Comparison of ENCODE assay signal across 9 cellular contexts in the genomic region with DNA sequence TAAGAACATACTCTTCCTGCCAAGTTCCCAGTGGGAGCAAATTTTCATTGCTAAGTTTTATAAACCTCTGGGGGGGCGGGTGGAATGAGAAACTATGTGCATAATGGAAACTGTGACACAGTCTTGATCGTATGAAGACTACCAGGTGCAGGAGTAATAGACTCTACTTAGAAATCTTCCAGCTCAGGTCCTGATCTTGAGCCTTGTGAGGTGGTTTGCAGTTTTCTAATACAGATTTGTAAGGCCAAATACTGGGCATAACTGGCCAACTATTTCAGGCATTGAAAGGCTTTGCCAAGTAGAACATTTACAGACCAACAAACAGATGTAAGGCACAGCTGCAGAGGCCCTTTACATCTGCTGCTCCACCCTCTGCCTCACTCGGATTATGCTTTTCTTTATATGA.
DNase-seq lines count a peak whose midpoint lies in the region; ATAC-seq and TF ChIP-seq lines count a peak whose summit lies in the region.
"Had no signal": no experiment of that assay in that cellular context is flagged by ENCODE, and none has a peak within 500 bp of the region (broad histone marks: within the 10 kb centered on the region; RNA-seq: fewer than 3 reads in every experiment).

No MANE protein-coding gene starts in this region.

- H3K27ac Mint-ChIP-seq in stimulated activated memory B cell treated with anti-CD40 and anti-IgM and Interleukin-4, amounts not matched to agents 10 μg/mL and 1 μg/mL and 100 μg/mL, for 72 hours, result peak overlapping the region; percentile 80

- H3K4me1 Mint-ChIP-seq in stimulated activated memory B cell treated with anti-CD40 and anti-IgM and Interleukin-4, amounts not matched to agents 10 μg/mL and 1 μg/mL and 100 μg/mL, for 72 hours, result peaks cover 31% of the 10 kb centered on the region

- peak; percentile 21 for TF ChIP-seq POLR2A in GM19099 (IDR thresholded peaks at IDR 0.05; ENCODE audit: extremely low read depth, insufficient read length, low read depth)

- no peaks in the 10 kb centered on the region for H3K9me3 Mint-ChIP-seq in stimulated activated memory B cell treated with anti-CD40 and anti-IgM and Interleukin-4, amounts not matched to agents 10 μg/mL and 1 μg/mL and 100 μg/mL, for 72 hours

- H3K36me3 Mint-ChIP-seq in stimulated activated memory B cell treated with anti-CD40 and anti-IgM and Interleukin-4, amounts not matched to agents 10 μg/mL and 1 μg/mL and 100 μg/mL, for 72 hours, result peaks cover 18% of the 10 kb centered on the region

- DNase-seq in dedifferentiated amniotic fluid mesenchymal stem cell (ENCODE audit: extremely low spot score) (peak; percentile 65), midbrain (lab: John Stamatoyannopoulos, UW) (no peak), NCI-H2171 treated with DMSO at 0.1 percent for 48 hours (lab: John Stamatoyannopoulos, UW) (no peak)
- no peak for DNase-seq in activated CD4-positive, alpha-beta T cell treated with anti-CD3 and anti-CD28 coated beads, Interleukin-2, amount 50 U/mL, for 1 hour
- no peak for DNase-seq in stimulated activated naive CD8-positive, alpha-beta T cell treated with anti-CD3 and anti-CD28 coated beads, Interleukin-15, Interleukin-2, amounts not matched to agents 100 U/mL and 50 U/mL, for 24 hours
- DNase-seq: activated T-cell treated with anti-CD3 and anti-CD28 coated beads, Interleukin-2, amount 50 U/mL, for 1 hour had no signal

- H3K4me3 Mint-ChIP-seq in stimulated activated memory B cell treated with anti-CD40 and anti-IgM and Interleukin-4, amounts not matched to agents 10 μg/mL and 1 μg/mL and 100 μg/mL, for 72 hours, result no peak overlapping the region

- no peaks in the 10 kb centered on the region for H3K27me3 Mint-ChIP-seq in stimulated activated memory B cell treated with anti-CD40 and anti-IgM and Interleukin-4, amounts not matched to agents 10 μg/mL and 1 μg/mL and 100 μg/mL, for 72 hours

- peak; percentile 44 for ATAC-seq in HG03064 (IDR thresholded peaks at IDR 0.05; ENCODE audit: low read depth, unreplicated experiment)
- no peak for ATAC-seq in stimulated activated memory B cell treated with anti-CD40 and anti-IgM and Interleukin-4, amounts not matched to agents 10 μg/mL and 1 μg/mL and 100 μg/mL, for 72 hours
- ATAC-seq in stimulated activated naive CD8-positive, alpha-beta T cell treated with anti-CD3 and anti-CD28 coated beads, Interleukin-15, Interleukin-2, amounts not matched to agents 100 U/mL and 50 U/mL, for 24 hours, result no peak
